In genomic region chr4:121679267-121679666, GRCh38 we compare ENCODE assay signal across 1 cellular context.
TF ChIP-seq lines count a peak whose summit lies in the region.

No MANE protein-coding gene starts in this region.

TF ChIP-seq in WTC11, 78 proteins besides CTCF, POLR2A, EP300 and RAD21 (continued from another document):
- no peak for TF ChIP-seq ATF6 (CRISPR knock-in tag; IDR thresholded peaks at IDR 0.05)
- no peak for TF ChIP-seq ARID4B (CRISPR knock-in tag; IDR thresholded peaks at IDR 0.05; ENCODE audit: borderline replicate concordance)
- TF ChIP-seq NR1H2 (CRISPR knock-in tag; IDR thresholded peaks at IDR 0.05), result no peak
- no peak for TF ChIP-seq ZNF263 (CRISPR knock-in tag; IDR thresholded peaks at IDR 0.05; ENCODE audit: low read depth)
- no peak for TF ChIP-seq PREB (CRISPR knock-in tag; IDR thresholded peaks at IDR 0.05; ENCODE audit: borderline replicate concordance)
- no peak for TF ChIP-seq GABPB1 (CRISPR knock-in tag; IDR thresholded peaks at IDR 0.05)
- no peak for TF ChIP-seq ZNF138 (CRISPR knock-in tag; conservative IDR thresholded peaks at IDR 0.05)
- no peak for TF ChIP-seq IRF2 (CRISPR knock-in tag; IDR thresholded peaks at IDR 0.05; ENCODE audit: borderline replicate concordance, low read depth)
- no peak for TF ChIP-seq MYBL2 (CRISPR knock-in tag; IDR thresholded peaks at IDR 0.05)
- TF ChIP-seq ZNF396 (CRISPR knock-in tag; IDR thresholded peaks at IDR 0.05; ENCODE audit: borderline replicate concordance), result no peak
- TF ChIP-seq ZNF281 (CRISPR knock-in tag; IDR thresholded peaks at IDR 0.05), result no peak
- TF ChIP-seq ERG (CRISPR knock-in tag; IDR thresholded peaks at IDR 0.05), result no peak
